ENCODE assay signal across 11 cellular contexts in the genomic region with DNA sequence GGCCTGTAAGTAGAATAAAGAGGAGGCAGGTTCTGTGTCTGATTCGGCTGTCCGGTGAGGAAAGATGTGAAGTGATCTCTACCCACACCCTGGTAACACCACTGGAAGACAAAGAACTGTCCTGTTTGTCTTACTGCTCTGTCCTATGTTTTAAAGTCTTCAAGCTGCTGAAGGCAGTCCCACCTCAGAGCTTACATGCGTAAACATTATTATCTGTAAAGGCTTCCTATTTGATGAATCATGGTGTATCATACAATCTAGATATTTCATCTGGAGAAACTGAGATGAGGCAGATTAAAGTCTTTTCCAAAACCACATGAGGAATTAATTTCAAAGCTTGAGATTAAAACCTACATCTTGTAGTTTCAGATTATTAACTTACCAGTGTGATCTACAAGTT.
DNase-seq lines count a peak whose midpoint lies in the region; ATAC-seq, FAIRE-seq and TF ChIP-seq lines count a peak whose summit lies in the region.
"Had no signal": no experiment of that assay in that cellular context is flagged by ENCODE, and none has a peak within 500 bp of the region (broad histone marks: within the 10 kb centered on the region; RNA-seq: fewer than 3 reads in every experiment).

No MANE protein-coding gene starts in this region.

- H3K9me3 ChIP-seq in Peyer's patch (no peaks in the 10 kb centered on the region), pancreas (no peaks in the 10 kb centered on the region)
- H3K9me3 ChIP-seq: psoas muscle had no signal

- DNase-seq in AG20443 (ENCODE audit: low spot score): peak; percentile 26
- DNase-seq in Peyer's patch: no peak
- DNase-seq in pancreas: no peak
- no peak for DNase-seq in activated naive CD4-positive, alpha-beta T cell (lab: John Stamatoyannopoulos, UW)
- DNase-seq in stimulated activated CD8-positive, alpha-beta memory T cell treated with anti-CD3 and anti-CD28 coated beads, Interleukin-4, amount 100 ng/mL, for 48 hours: no peak
- no peak for DNase-seq in 8988T
- DNase-seq: DMS79, NCI-H748 treated with DMSO at 0.1 percent for 48 hours, psoas muscle had no signal

- H3K4me1 ChIP-seq in Peyer's patch (peaks cover 0 to 9% (median 7%) of the 10 kb centered on the region in 4 donors), pancreas (peaks cover 6 to 30% (median 16%) of the 10 kb centered on the region in 3 donors)

- H3K27me3 ChIP-seq in Peyer's patch (no peaks in the 10 kb centered on the region), pancreas (no peaks in the 10 kb centered on the region)

- FAIRE-seq in pancreas (lab: Jason Lieb, UNC): no peak

- TF ChIP-seq CTCF in Peyer's patch (IDR thresholded peaks at IDR 0.05) (no peak), pancreas (IDR thresholded peaks at IDR 0.05) (no peak)

- no peak for TF ChIP-seq POLR2A in Peyer's patch (IDR thresholded peaks at IDR 0.05)

- H3K27ac ChIP-seq in Peyer's patch (peak overlapping the region in 3 of 4 donors; percentile 31 to 66 (median 65)), pancreas (peak overlapping the region in 3 of 4 donors; percentile 7 to 61 (median 46))

- 84 to 88% methylated on average over 3 of the region's 3 CpGs for WGBS in pancreas, 2 donors

- H3K36me3 ChIP-seq in Peyer's patch (no peaks in the 10 kb centered on the region), pancreas (no peaks in the 10 kb centered on the region)

- H3K4me3 ChIP-seq in Peyer's patch: no peak overlapping the region
- H3K4me3 ChIP-seq in pancreas: no peak overlapping the region
- H3K4me3 ChIP-seq: psoas muscle had no signal

- intact Hi-C loops in pancreas (cut with DNase I): no loop called here

- ATAC-seq in esophagus mucosa (peak; percentile 27), pancreas (no peak), GM18858 (IDR thresholded peaks at IDR 0.05; ENCODE audit: unreplicated experiment) (no peak)
- ATAC-seq: psoas muscle had no signal
